12 cellular contexts compared by ENCODE assay signal in genomic region chr10:125156196-125156595, GRCh38. TPM values are rescaled to one million over a fixed set of nuclear protein-coding genes. Genes with fewer than 3 reads are reported as not detected.
DNase-seq lines count a peak whose midpoint lies in the region; ATAC-seq and TF ChIP-seq lines count a peak whose summit lies in the region.
"Had no signal": no experiment of that assay in that cellular context is flagged by ENCODE, and none has a peak within 500 bp of the region (broad histone marks: within the 10 kb centered on the region; RNA-seq: fewer than 3 reads in every experiment).

No MANE protein-coding gene starts in this region.

- H3K4me3 Mint-ChIP-seq in endodermal cell = peak overlapping the region; percentile 79
- H3K4me3 Mint-ChIP-seq: B cell had no signal

- peak overlapping the region in 7 of 12 donors; percentile 2 to 99 (median 73) for H3K27ac ChIP-seq in heart left ventricle
- no peak overlapping the region for H3K27ac ChIP-seq in endodermal cell (ENCODE audit: low read depth, low read length)
- H3K27ac ChIP-seq in muscle layer of duodenum (ENCODE audit: low read length) = peak overlapping the region; percentile 83
- peak overlapping the region; percentile 91 for H3K27ac ChIP-seq in upper lobe of right lung

- H3K27me3 ChIP-seq in heart left ventricle = no peaks in the 10 kb centered on the region
- H3K27me3 ChIP-seq in endodermal cell (ENCODE audit: control insufficient read depth, insufficient read depth, low read length, poor library complexity, severe bottlenecking) = no peaks in the 10 kb centered on the region
- no peaks in the 10 kb centered on the region for H3K27me3 ChIP-seq in muscle layer of duodenum (ENCODE audit: low read depth, low read length)
- no peaks in the 10 kb centered on the region for H3K27me3 ChIP-seq in upper lobe of right lung

- H3K9ac ChIP-seq in endodermal cell (ENCODE audit: extremely low read depth, low read length, poor library complexity, severe bottlenecking) = no peak overlapping the region

- DNase-seq in heart left ventricle = no peak
- DNase-seq in cardiac septum (ENCODE audit: low spot score) = no peak
- no peak for DNase-seq in endodermal cell
- no peak for DNase-seq in upper lobe of right lung
- DNase-seq in SK-N-DZ (ENCODE audit: low spot score) = no peak
- DNase-seq in NCI-H82 treated with DMSO at 0.1 percent for 48 hours (lab: John Stamatoyannopoulos, UW; ENCODE audit: unreplicated experiment) = no peak
- DNase-seq: activated CD8-positive, alpha-beta memory T cell treated with anti-CD3 and anti-CD28 coated beads for 24 hours; NCI-H2081 treated with DMSO at 0.1 percent for 48 hours; right cardiac atrium had no signal

- H3K27me3 Mint-ChIP-seq in endodermal cell (ENCODE audit: insufficient read depth) = no peaks in the 10 kb centered on the region

- H3K9me3 ChIP-seq in heart left ventricle = no peaks in the 10 kb centered on the region
- H3K9me3 ChIP-seq in endodermal cell (ENCODE audit: control insufficient read depth, low read length) = no peaks in the 10 kb centered on the region
- no peaks in the 10 kb centered on the region for H3K9me3 ChIP-seq in muscle layer of duodenum (ENCODE audit: control insufficient read depth in 1 of 2, low read length in 2 of 2)
- H3K9me3 ChIP-seq in upper lobe of right lung = no peaks in the 10 kb centered on the region

- H3K36me3 ChIP-seq in heart left ventricle = peaks cover 0 to 2% (median 0%) of the 10 kb centered on the region in 9 donors
- H3K36me3 ChIP-seq in endodermal cell (ENCODE audit: control insufficient read depth, insufficient read depth, low read length) = peaks cover 2% of the 10 kb centered on the region
- H3K36me3 ChIP-seq in muscle layer of duodenum (ENCODE audit: control insufficient read depth in 1 of 2, insufficient read depth in 2 of 2, low read length in 2 of 2) = no peaks in the 10 kb centered on the region
- no peaks in the 10 kb centered on the region for H3K36me3 ChIP-seq in upper lobe of right lung

- no peak overlapping the region for H3K4me3 ChIP-seq in heart left ventricle
- H3K4me3 ChIP-seq in endodermal cell (ENCODE audit: low read length) = peak overlapping the region; percentile 92
- H3K4me3 ChIP-seq in muscle layer of duodenum (ENCODE audit: low read depth in 1 of 2, low read length in 2 of 2) = peak overlapping the region in 1 of 2 donors; percentile 75
- H3K4me3 ChIP-seq in upper lobe of right lung = no peak overlapping the region

- intact Hi-C loops in heart left ventricle (cut with DNase I) = loop anchor here (5.0 to 10.0 kb wide), 13 partner anchors 34 to 561 kb away; partner anchors contain the start of gene EDRF1 (in 1 of the 10)
- intact Hi-C loops in cardiac septum (cut with DNase I) = loop anchor here (2.0 kb wide), 1 partner anchor 99 kb away; no protein-coding TSS in a partner anchor
- intact Hi-C loops in upper lobe of right lung (cut with DNase I) = loop anchor here (10.0 kb wide), 1 partner anchor 101 kb away; no protein-coding TSS in a partner anchor

- H3K9me3 Mint-ChIP-seq in endodermal cell = no peaks in the 10 kb centered on the region

- no peak for ATAC-seq in heart left ventricle
- no peak for ATAC-seq in upper lobe of right lung
- no peak for ATAC-seq in HG03159 (IDR thresholded peaks at IDR 0.05; ENCODE audit: unreplicated experiment)
- ATAC-seq: right cardiac atrium had no signal

- H3K4me1 Mint-ChIP-seq in endodermal cell = peaks cover 58% of the 10 kb centered on the region

- TF ChIP-seq CTCF in heart left ventricle (IDR thresholded peaks at IDR 0.05) (no peak), endodermal cell (conservative IDR thresholded peaks at IDR 0.05) (no peak), upper lobe of right lung (IDR thresholded peaks at IDR 0.05) (no peak)

- no peak for TF ChIP-seq POLR2A in heart left ventricle (IDR thresholded peaks at IDR 0.05)

- H3K4me1 ChIP-seq in heart left ventricle = peaks cover 12 to 73% (median 63%) of the 10 kb centered on the region in 12 donors
- peaks cover 14% of the 10 kb centered on the region for H3K4me1 ChIP-seq in endodermal cell (ENCODE audit: control insufficient read depth, insufficient read depth, low read length)
- peaks cover 43 to 62% of the 10 kb centered on the region in 2 donors for H3K4me1 ChIP-seq in muscle layer of duodenum (ENCODE audit: control insufficient read depth in 1 of 2, insufficient read depth in 2 of 2, low read length in 2 of 2)
- H3K4me1 ChIP-seq in upper lobe of right lung = peaks cover 66% of the 10 kb centered on the region

- H3K27ac Mint-ChIP-seq in endodermal cell = peak overlapping the region; percentile 59

- WGBS in heart left ventricle, 4 donors = 58 to 71% (median 65%) methylated on average over 3 of the region's 3 CpGs
- WGBS in endodermal cell (ENCODE audit: insufficient coverage in 1 of 2, insufficient read length in 1 of 2), 2 experiments = 17% methylated on average over 2 of the region's 3 CpGs; no CpG with 5 or more reads in 1 of the 2 experiments

- H3K36me3 Mint-ChIP-seq in endodermal cell (ENCODE audit: low read depth) = peaks cover 1% of the 10 kb centered on the region

RNA-seq across cellular contexts. Expression of gene CTBP2, which starts 4.2 kb away (rescaled TPM):
- total RNA-seq in heart left ventricle (10 to 100 TPM; 23.9 to 45.5 (median 30.0) TPM), cardiac septum (35.9 TPM), endodermal cell (100 to 1,000 TPM in 1 of 2 donors, 10 to 100 TPM in 1; 75.3 to 109 TPM), upper lobe of right lung (66.7 TPM)
- polyA plus RNA-seq in heart left ventricle = 10 to 100 TPM; 10.1 to 29.1 TPM
- polyA plus RNA-seq in endodermal cell (2013, experiment 1 of 2) = 119 TPM
- polyA plus RNA-seq in endodermal cell (2013, experiment 2 of 2) = 108 TPM
- polyA plus RNA-seq in SK-N-DZ (2014; cell fraction: cytosol; rRNA removed) = 88.4 and 92.9 TPM in 2 replicates
- polyA plus RNA-seq in SK-N-DZ (2014; cell fraction: nucleus; rRNA removed) = 89.9 and 109 TPM in 2 replicates
